20 cellular contexts compared by ENCODE assay signal in the genomic region with DNA sequence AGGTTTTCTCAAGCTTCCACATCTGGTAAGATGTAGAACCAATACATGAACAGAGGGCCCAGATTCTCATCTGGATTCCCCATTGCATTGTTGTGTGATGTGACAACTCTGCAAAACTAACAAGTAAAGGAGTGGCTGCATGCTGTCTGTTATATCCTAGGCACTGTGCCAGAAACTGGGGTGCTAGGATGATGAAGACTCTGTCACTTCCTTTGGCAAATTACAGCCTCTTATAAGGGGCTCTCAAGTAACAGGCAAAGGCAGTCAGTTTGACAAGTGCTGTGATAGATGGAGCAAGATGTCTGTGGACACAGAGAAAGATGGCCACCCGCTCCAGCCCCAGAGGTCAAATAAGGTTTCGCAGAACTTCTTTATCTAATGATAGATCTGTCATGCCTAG.
A peak's percentile ranks its signal among the peaks of the same experiment; 100 is the strongest.
DNase-seq lines count a peak whose midpoint lies in the region; TF ChIP-seq lines count a peak whose summit lies in the region.
"Had no signal": no experiment of that assay in that cellular context is flagged by ENCODE, and none has a peak within 500 bp of the region (broad histone marks: within the 10 kb centered on the region; RNA-seq: fewer than 3 reads in every experiment).

No MANE protein-coding gene starts in this region.

- H3K4me3 ChIP-seq in brain microvascular endothelial cell (ENCODE audit: low read depth, low read length) (no peak overlapping the region), lower leg skin (ENCODE audit: low read depth, poor library complexity, severe bottlenecking) (no peak overlapping the region)
- H3K4me3 ChIP-seq: PC-9, SK-N-MC had no signal

- H3K36me3 ChIP-seq in brain microvascular endothelial cell (replicated peaks) = peaks cover 53% of the 10 kb centered on the region

- TF ChIP-seq POLR2A in lower leg skin (IDR thresholded peaks at IDR 0.05) = no peak

- H3K27me3 ChIP-seq in brain microvascular endothelial cell (replicated peaks) = no peaks in the 10 kb centered on the region

- H3K27ac ChIP-seq in brain microvascular endothelial cell = no peak overlapping the region
- H3K27ac ChIP-seq: HL-60, PC-9, SK-N-MC had no signal

- in situ Hi-C loops in brain microvascular endothelial cell (cut with HindIII; ENCODE audit: low pct_ligation_motif_present, low sequenced_read_pairs) = no loop called here

- intact Hi-C loops in lower leg skin (cut with DNase I; ENCODE audit: low total_unique reads) = no loop called here

- TF ChIP-seq CTCF in brain microvascular endothelial cell (IDR thresholded peaks at IDR 0.05; ENCODE audit: low read depth, low read length, missing control alignments) (no peak), lower leg skin (IDR thresholded peaks at IDR 0.05) (no peak)

- DNase-seq in EH (ENCODE audit: low read depth) (peak; percentile 43), M059J (ENCODE audit: low read depth) (peak; percentile 66), brain microvascular endothelial cell (peak; percentile 55), kidney tubule cell (ENCODE audit: low spot score) (peak; percentile 76), D341Med (ENCODE audit: low spot score) (no peak), lower leg skin (ENCODE audit: low spot score in 2 of 2) (no peak), DMS153 treated with DMSO at 0.1 percent for 48 hours (lab: John Stamatoyannopoulos, UW; ENCODE audit: unreplicated experiment) (no peak)
- DNase-seq in effector CD4-positive, alpha-beta T cell = no peak
- DNase-seq: activated naive CD4-positive, alpha-beta T cell treated with anti-CD3 and anti-CD28 coated beads, Interleukin-2, amount 50 U/mL, for 16 hours; activated T-cell treated with anti-CD3 and anti-CD28 coated beads, Interleukin-2, amount 50 U/mL, for 4 hours; aorta; endodermal cell; naive thymus-derived CD8-positive, alpha-beta T cell; NCI-H2029; NCI-H526 treated with DMSO at 0.1 percent for 48 hours; PC-9; stimulated activated CD4-positive, alpha-beta T cell treated with anti-CD3 and anti-CD28 coated beads, Interleukin-1b, Interleukin-23, amount 100 ng/mL, for 48 hours; T1000 had no signal

- WGBS in lower leg skin, 2 donors = 91 to 94% methylated on average over 2 of the region's 2 CpGs

Comparison
In these comparisons a context has a peak if more than half of its experiments do, and no peak if none do; other contexts are left out.
1. DNase-seq: peak in EH (single experiment), M059J (single experiment), brain microvascular endothelial cell (single experiment) and kidney tubule cell (single experiment); none in effector CD4-positive, alpha-beta T cell (single experiment), D341Med (single experiment), lower leg skin (0 of 2) and DMS153 treated with DMSO at 0.1 percent for 48 hours (single experiment).